In the genomic region with DNA sequence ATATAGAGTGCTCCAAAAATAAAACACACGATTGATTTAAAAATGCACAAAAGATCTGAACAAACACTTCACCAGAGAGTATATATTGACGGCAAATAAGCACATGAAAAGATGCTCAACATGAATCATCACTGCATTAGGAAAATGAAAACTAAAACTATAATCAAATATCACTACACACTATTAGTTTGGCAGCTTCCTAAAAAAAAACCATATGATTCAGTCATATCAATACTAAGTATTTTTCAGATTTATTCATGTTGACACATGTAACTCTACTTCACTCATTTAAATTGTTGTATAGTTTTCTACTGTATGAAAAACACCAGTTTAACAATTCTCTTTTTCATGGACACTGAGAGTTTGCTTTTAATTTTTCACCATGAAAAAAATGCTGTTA, we compare ENCODE assay signal across 23 cellular contexts.
"Had no signal": no experiment of that assay in that cellular context is flagged by ENCODE, and none has a peak within 500 bp of the region (broad histone marks: within the 10 kb centered on the region; RNA-seq: fewer than 3 reads in every experiment).

No MANE protein-coding gene starts in this region.

- ATAC-seq: left ventricle myocardium superior; naive thymus-derived CD8-positive, alpha-beta T cell; right lobe of liver; stimulated activated memory B cell treated with anti-CD40 and anti-IgM and Interleukin-4, amounts not matched to agents 10 μg/mL and 1 μg/mL and 100 μg/mL, for 72 hours had no signal

- H3K4me1 Mint-ChIP-seq: mesothelial cell of epicardium; stimulated activated memory B cell treated with anti-CD40 and anti-IgM and Interleukin-4, amounts not matched to agents 10 μg/mL and 1 μg/mL and 100 μg/mL, for 72 hours had no signal

- FAIRE-seq: bronchial epithelial cell, frontal cortex, TTC549 had no signal

- H3K4me3 Mint-ChIP-seq: activated naive CD8-positive, alpha-beta T cell treated with anti-CD3 and anti-CD28 coated beads for 36 hours; activated T-cell treated with anti-CD3 and anti-CD28 coated beads, Interleukin-2, amount 50 U/mL, for 24 hours; mesothelial cell of epicardium; naive thymus-derived CD8-positive, alpha-beta T cell; neural progenitor cell; stimulated activated memory B cell treated with anti-CD40 and anti-IgM and Interleukin-4, amounts not matched to agents 10 μg/mL and 1 μg/mL and 100 μg/mL, for 72 hours had no signal

- DNase-seq: activated CD8-positive, alpha-beta memory T cell treated with anti-CD3 and anti-CD28 coated beads for 24 hours; activated CD8-positive, alpha-beta memory T cell treated with anti-CD3 and anti-CD28 coated beads, Interleukin-2, amount 50 U/mL, for 4 hours; activated naive CD4-positive, alpha-beta T cell; activated naive CD8-positive, alpha-beta T cell treated with anti-CD3 and anti-CD28 coated beads for 36 hours; activated T-cell treated with anti-CD3 and anti-CD28 coated beads, Interleukin-2, amount 50 U/mL, for 24 hours; amniotic stem cell; cerebellar nuclear complex; hippocampal formation; left ventricle myocardium superior; mammary epithelial cell; naive thymus-derived CD8-positive, alpha-beta T cell; posterior cingulate gyrus; right lobe of liver; stimulated activated CD4-positive, alpha-beta T cell treated with anti-CD3 and anti-CD28 coated beads, Interleukin-2, amount 100 ng/mL, for 24 hours; trophoblast cell; uterus had no signal

- H3K27ac Mint-ChIP-seq: activated naive CD8-positive, alpha-beta T cell treated with anti-CD3 and anti-CD28 coated beads for 36 hours; activated T-cell treated with anti-CD3 and anti-CD28 coated beads, Interleukin-2, amount 50 U/mL, for 24 hours; activated T-helper 2 cell treated with anti-CD3 and anti-CD28 coated beads, Interferon-gamma antibody, Interleukin-2, Interleukin-4, amounts not matched to agents 10 μg/mL and 5 μg/mL and 100 μg/mL, durations not matched to agents 14 hours and 24 hours and 36 hours; mesothelial cell of epicardium; naive thymus-derived CD8-positive, alpha-beta T cell; neural progenitor cell; stimulated activated memory B cell treated with anti-CD40 and anti-IgM and Interleukin-4, amounts not matched to agents 10 μg/mL and 1 μg/mL and 100 μg/mL, for 72 hours had no signal

- H3K9me3 Mint-ChIP-seq: activated T-cell treated with anti-CD3 and anti-CD28 coated beads, Interleukin-2, amount 50 U/mL, for 24 hours; mesothelial cell of epicardium had no signal
